23 cellular contexts compared by ENCODE assay signal in genomic region chr20:33694666-33695065, GRCh38. TPM values are rescaled to one million over a fixed set of nuclear protein-coding genes. Genes with fewer than 3 reads are reported as not detected.
DNase-seq lines count a peak whose midpoint lies in the region; ATAC-seq lines count a peak whose summit lies in the region.
"Had no signal": no experiment of that assay in that cellular context is flagged by ENCODE, and none has a peak within 500 bp of the region (broad histone marks: within the 10 kb centered on the region; RNA-seq: fewer than 3 reads in every experiment).

No MANE protein-coding gene starts in this region.

- no peak for ATAC-seq in activated T-helper 17 cell treated with anti-CD3 and anti-CD28 coated beads, Interleukin-2, amount 50 U/mL, for 72 hours (replicated peaks)
- ATAC-seq in effector memory CD8-positive, alpha-beta T cell (replicated peaks), result no peak

- H3K4me3 Mint-ChIP-seq in activated T-helper 17 cell treated with anti-CD3 and anti-CD28 coated beads, Interleukin-2, amount 50 U/mL, for 72 hours, result no peak overlapping the region
- no peak overlapping the region for H3K4me3 Mint-ChIP-seq in effector memory CD8-positive, alpha-beta T cell

- DNase-seq in NCI-H1694 treated with DMSO at 0.1 percent for 48 hours (lab: John Stamatoyannopoulos, UW) (peak; percentile 12), NCI-H1694 (lab: John Stamatoyannopoulos, UW) (no peak), medulla oblongata (ENCODE audit: extremely low spot score) (peak; percentile 74), superior temporal gyrus (ENCODE audit: extremely low spot score) (peak; percentile 8), NCI-H524 (lab: John Stamatoyannopoulos, UW) (no peak), SJCRH30 (no peak)
- no peak for DNase-seq in effector memory CD8-positive, alpha-beta T cell
- DNase-seq: 8988T; activated CD8-positive, alpha-beta memory T cell treated with anti-CD3 and anti-CD28 coated beads for 24 hours; DMS153; HCEC 1CT; kidney; NCI-H1417; RPMI8226; stimulated activated CD4-positive, alpha-beta T cell treated with anti-CD3 and anti-CD28 coated beads, Interleukin-4, amount 100 ng/mL, for 4 hours; stimulated activated CD8-positive, alpha-beta memory T cell treated with anti-CD3 and anti-CD28 coated beads, Interleukin-4, amount 100 ng/mL, for 48 hours; SW 1271; upper lobe of right lung had no signal

- H3K27me3 Mint-ChIP-seq in activated T-helper 17 cell treated with anti-CD3 and anti-CD28 coated beads, Interleukin-2, amount 50 U/mL, for 72 hours, result no peaks in the 10 kb centered on the region
- H3K27me3 Mint-ChIP-seq in effector memory CD8-positive, alpha-beta T cell, result no peaks in the 10 kb centered on the region

- H3K4me1 ChIP-seq in SJCRH30, result peaks cover 5% of the 10 kb centered on the region
- H3K4me1 ChIP-seq: parathyroid adenoma had no signal

- no peaks in the 10 kb centered on the region; the same call in 1 of the 2 replicates for H3K9me3 ChIP-seq in SJCRH30 (replicated peaks)
- H3K9me3 ChIP-seq: upper lobe of right lung had no signal

- no peaks in the 10 kb centered on the region for H3K36me3 Mint-ChIP-seq in activated T-helper 17 cell treated with anti-CD3 and anti-CD28 coated beads, Interleukin-2, amount 50 U/mL, for 72 hours (ENCODE audit: low read depth)
- H3K36me3 Mint-ChIP-seq in effector memory CD8-positive, alpha-beta T cell (ENCODE audit: insufficient read depth), result no peaks in the 10 kb centered on the region

- H3K27ac Mint-ChIP-seq in activated T-helper 17 cell treated with anti-CD3 and anti-CD28 coated beads, Interleukin-2, amount 50 U/mL, for 72 hours, result peak overlapping the region; percentile 8
- no peak overlapping the region for H3K27ac Mint-ChIP-seq in effector memory CD8-positive, alpha-beta T cell

- no peak overlapping the region for H3K27ac ChIP-seq in SJCRH30
- H3K27ac ChIP-seq: cardiac muscle cell, hepatocyte, parathyroid adenoma had no signal

- H3K36me3 ChIP-seq in SJCRH30, result no peaks in the 10 kb centered on the region
- H3K36me3 ChIP-seq: cardiac muscle cell, upper lobe of right lung had no signal

- H3K27me3 ChIP-seq in SJCRH30, result no peaks in the 10 kb centered on the region
- H3K27me3 ChIP-seq: cardiac muscle cell, hepatocyte, upper lobe of right lung had no signal

- no peaks in the 10 kb centered on the region for H3K9me3 Mint-ChIP-seq in activated T-helper 17 cell treated with anti-CD3 and anti-CD28 coated beads, Interleukin-2, amount 50 U/mL, for 72 hours
- H3K9me3 Mint-ChIP-seq in effector memory CD8-positive, alpha-beta T cell, result no peaks in the 10 kb centered on the region

- H3K4me3 ChIP-seq in SJCRH30, result no peak overlapping the region
- H3K4me3 ChIP-seq: cardiac muscle cell, hepatocyte, skin epidermis, upper lobe of right lung had no signal

- peaks cover 4% of the 10 kb centered on the region for H3K4me1 Mint-ChIP-seq in activated T-helper 17 cell treated with anti-CD3 and anti-CD28 coated beads, Interleukin-2, amount 50 U/mL, for 72 hours
- H3K4me1 Mint-ChIP-seq in effector memory CD8-positive, alpha-beta T cell (ENCODE audit: low read depth in 2 of 2), result peaks cover 6 to 10% of the 10 kb centered on the region in 2 donors

RNA-seq across cellular contexts. Expression of gene E2F1, which starts 8.5 kb away (rescaled TPM):
- 10 to 100 TPM; 40.2 to 65.4 TPM for total RNA-seq in activated T-helper 17 cell treated with anti-CD3 and anti-CD28 coated beads, Interleukin-2, amount 50 U/mL, for 72 hours
- total RNA-seq in SJCRH30 (2014; rRNA removed; shearing (Covaris generic)), result 103 and 112 TPM in 2 replicates

RNA-seq across cellular contexts. Expression of gene NECAB3, which starts 20.4 kb away (rescaled TPM):
- total RNA-seq in activated T-helper 17 cell treated with anti-CD3 and anti-CD28 coated beads, Interleukin-2, amount 50 U/mL, for 72 hours, result 10 to 100 TPM; 20.8 to 26.5 TPM
- 28.2 and 30.8 TPM in 2 replicates for total RNA-seq in SJCRH30 (2014; rRNA removed; shearing (Covaris generic))

RNA-seq across cellular contexts. Expression of gene PXMP4, which starts 25.4 kb away (rescaled TPM):
- total RNA-seq in activated T-helper 17 cell treated with anti-CD3 and anti-CD28 coated beads, Interleukin-2, amount 50 U/mL, for 72 hours, result 1 to 10 TPM; 6.7 to 8.0 TPM
- total RNA-seq in SJCRH30 (2014; rRNA removed; shearing (Covaris generic)), result 7.4 and 8.2 TPM in 2 replicates

RNA-seq across cellular contexts. Expression of gene ACTL10, which starts 27.9 kb away (rescaled TPM):
- total RNA-seq in activated T-helper 17 cell treated with anti-CD3 and anti-CD28 coated beads, Interleukin-2, amount 50 U/mL, for 72 hours, result 1 to 10 TPM; 1.5 to 2.6 TPM
- total RNA-seq in SJCRH30 (2014; rRNA removed; shearing (Covaris generic)), result 0.10 TPM in 1 of 2 replicates, not detected in the other

RNA-seq across cellular contexts. Expression of gene C20orf144, which starts 32.5 kb away (rescaled TPM):
- total RNA-seq in activated T-helper 17 cell treated with anti-CD3 and anti-CD28 coated beads, Interleukin-2, amount 50 U/mL, for 72 hours, result under 1 TPM; 0.26 to 0.41 TPM
- 0.38 and 0.42 TPM in 2 replicates for total RNA-seq in SJCRH30 (2014; rRNA removed; shearing (Covaris generic))

Comparison
In these comparisons a context has a peak if more than half of its experiments do, and no peak if none do; other contexts are left out.
1. DNase-seq: peak in NCI-H1694 treated with DMSO at 0.1 percent for 48 hours (single experiment), medulla oblongata (single experiment) and superior temporal gyrus (single experiment); none in NCI-H1694 (single experiment), effector memory CD8-positive, alpha-beta T cell (0 of 3), NCI-H524 (0 of 2) and SJCRH30 (0 of 2).